In genomic region chr19:9309974-9310446, GRCh38 we compare ENCODE assay signal across 9 cellular contexts. TPM values are rescaled to one million over a fixed set of nuclear protein-coding genes. Genes with fewer than 3 reads are reported as not detected.
DNase-seq lines count a peak whose midpoint lies in the region; ATAC-seq, FAIRE-seq and TF ChIP-seq lines count a peak whose summit lies in the region.
"Had no signal": no experiment of that assay in that cellular context is flagged by ENCODE, and none has a peak within 500 bp of the region (broad histone marks: within the 10 kb centered on the region; RNA-seq: fewer than 3 reads in every experiment).

No MANE protein-coding gene starts in this region.

- in situ Hi-C loops in GM12878 (cut with MboI) (no loop called here), gastrocnemius medialis (cut with MboI; ENCODE audit: low sequenced_read_pairs in 4 of 4) (loop anchor here in 3 of 4 donors (25.0 kb wide), 1 partner anchor 477 kb away; no protein-coding TSS in a partner anchor)

- POLR2A ChIA-PET in GM12878 (lab: Charles Lee), result no interaction called here

- peak overlapping the region; percentile 51 for H3K4me2 ChIP-seq in OCI-LY3 (ENCODE audit: low read length)
- peak overlapping the region; percentile 83 for H3K4me2 ChIP-seq in GM12878 (ENCODE audit: control insufficient read depth, insufficient read depth)

- DNase-seq in ELR (ENCODE audit: low read depth) (peak; percentile 96), HuH-7 (ENCODE audit: low spot score) (peak; percentile 51), GM12878 (ENCODE audit: low read depth, low spot score) (no peak), iPS DF 4.7 (ENCODE audit: extremely low read depth, low spot score) (peak; percentile 64), gastrocnemius medialis (peak in 1 of 2 donors; percentile 63), SW480 (ENCODE audit: low spot score) (no peak)

- no peak for FAIRE-seq in GM12878 (lab: Jason Lieb, UNC)

- H3K27me3 ChIP-seq in OCI-LY3 (ENCODE audit: low read depth, low read length) (no peaks in the 10 kb centered on the region), GM12878 (replicated peaks in 1 of 2; ENCODE audit: control insufficient read depth in 2 of 2, insufficient read depth in 2 of 2, low read length in 1 of 2) (no peaks in the 10 kb centered on the region), gastrocnemius medialis (no peaks in the 10 kb centered on the region)

- H3K4me3 ChIP-seq in OCI-LY3 (ENCODE audit: low read length) (peak overlapping the region; percentile 83), GM12878 (peak overlapping the region; percentile 77), gastrocnemius medialis (peak overlapping the region; percentile 79 to 100 (median 83))

- no TSS peak for BruUV-seq in GM12878 (replicated peaks; lab: Mats Ljungman, UMichigan)

- 30% methylated on average over 9 of the region's 13 CpGs for WGBS in GM12878 (ENCODE audit: insufficient coverage, insufficient replicate concordance, low lambda C conversion rate, missing lambda C conversion rate)

- SMC1A ChIA-PET in GM12878 (lab: Charles Lee; ENCODE audit: uncharacterized antibody, unreplicated experiment), result interaction anchor here (1.7 kb wide), 1 partner anchor 14 kb away, joined by 4 read pairs; the partner anchor contains the start of gene ZNF559

- TF ChIP-seq EP300 in GM12878 (IDR thresholded peaks at IDR 0.05; ENCODE audit: borderline replicate concordance in 1 of 2, control insufficient read depth in 1 of 2, low read depth in 2 of 2, low read length in 2 of 2), result no peak

- peaks cover 9% of the 10 kb centered on the region; the same call in 1 of the 2 replicates for H3K9me3 ChIP-seq in OCI-LY3 (ENCODE audit: insufficient read depth, low read length)
- peaks cover 2% of the 10 kb centered on the region for H3K9me3 ChIP-seq in GM12878 (replicated peaks; ENCODE audit: control insufficient read depth, insufficient read depth, low read length)
- no peaks in the 10 kb centered on the region for H3K9me3 ChIP-seq in gastrocnemius medialis

- H3K27ac ChIP-seq in OCI-LY3 (ENCODE audit: low read length), result peak overlapping the region; percentile 74
- peak overlapping the region; percentile 88 for H3K27ac ChIP-seq in GM12878 (ENCODE audit: control insufficient read depth, insufficient read depth)
- peak overlapping the region; percentile 77 to 94 (median 85) for H3K27ac ChIP-seq in gastrocnemius medialis

- peaks cover 6% of the 10 kb centered on the region; the same call in 1 of the 2 replicates for H3K79me2 ChIP-seq in OCI-LY3 (ENCODE audit: low read length)
- H3K79me2 ChIP-seq in GM12878 (ENCODE audit: control insufficient read depth, insufficient read depth, low read length), result no peaks in the 10 kb centered on the region

- H3K4me1 ChIP-seq in OCI-LY3 (ENCODE audit: low read length) (peaks cover 10% of the 10 kb centered on the region), GM12878 (ENCODE audit: control insufficient read depth, insufficient read depth, low read length) (no peaks in the 10 kb centered on the region), gastrocnemius medialis (peaks cover 0 to 11% of the 10 kb centered on the region in 2 donors)

- H3K36me3 ChIP-seq in OCI-LY3 (replicated peaks; ENCODE audit: low read depth, low read length) (peaks cover 5% of the 10 kb centered on the region), GM12878 (ENCODE audit: control insufficient read depth in 2 of 2, insufficient read depth in 2 of 2, low read length in 1 of 2) (no peaks in the 10 kb centered on the region), gastrocnemius medialis (peaks cover 0 to 7% of the 10 kb centered on the region in 2 donors)

- peak; percentile 62 for ATAC-seq in GM21576 (IDR thresholded peaks at IDR 0.05; ENCODE audit: unreplicated experiment)
- peak; percentile 80 for ATAC-seq in GM12878
- peak; percentile 83 to 87 for ATAC-seq in gastrocnemius medialis

- H3K9ac ChIP-seq in OCI-LY3 (ENCODE audit: low read length) (peak overlapping the region; percentile 75), GM12878 (ENCODE audit: control insufficient read depth, insufficient read depth, low read length) (peak overlapping the region; percentile 90)

- peak overlapping the region; percentile 94 for H2AFZ ChIP-seq in OCI-LY3 (ENCODE audit: low read depth, low read length)
- peak overlapping the region; percentile 98 for H2AFZ ChIP-seq in GM12878 (ENCODE audit: control insufficient read depth, low read depth, low read length)

- TF ChIP-seq CTCF in OCI-LY3 (IDR thresholded peaks at IDR 0.05; ENCODE audit: low read depth, low read length), result no peak
- no peak for TF ChIP-seq CTCF in GM12878 (IDR thresholded peaks at IDR 0.05 in 2 of 3, conservative IDR thresholded peaks at IDR 0.05 in 1 of 3; ENCODE audit: control insufficient read depth in 2 of 3, extremely low read depth in 1 of 3, insufficient read depth in 1 of 3, low read depth in 3 of 3, low read length in 3 of 3)
- no peak for TF ChIP-seq CTCF in gastrocnemius medialis (IDR thresholded peaks at IDR 0.05 in 4 of 5, conservative IDR thresholded peaks at IDR 0.05 in 1 of 5)

- intact Hi-C loops in GM12878 (cut with micrococcal nuclease; ENCODE audit: unreplicated experiment) (loop anchor here (5.0 to 10.0 kb wide), 3 partner anchors 125 to 482 kb away; partner anchors contain the start of gene ZNF266), gastrocnemius medialis (cut with DNase I; ENCODE audit: low total_unique reads) (loop anchor here (2.0 to 10.0 kb wide), 3 partner anchors 15 to 485 kb away; partner anchors contain the start of genes ZNF317 and ZNF559)

- TF ChIP-seq POLR2A in GM12878 (IDR thresholded peaks at IDR 0.05; ENCODE audit: low read depth, low read length), result no peak
- no peak for TF ChIP-seq POLR2A in gastrocnemius medialis (IDR thresholded peaks at IDR 0.05)

- H4K20me1 ChIP-seq in OCI-LY3 (ENCODE audit: insufficient read depth, low read length) (no peaks in the 10 kb centered on the region), GM12878 (ENCODE audit: control insufficient read depth, insufficient read depth) (no peaks in the 10 kb centered on the region)

- TF ChIP-seq RAD21 in GM12878 (IDR thresholded peaks at IDR 0.05; ENCODE audit: insufficient read depth, low read depth, low read length), result no peak

- CTCF ChIA-PET in GM12878 (lab: Yijun Ruan, JAX), result interaction anchor here (0.8 to 1.3 kb wide), 6 partner anchors 13 to 486 kb away, joined by 3 to 6 read pairs (median 4); partner anchors contain the start of genes ZNF121 and ZNF559

- RAD21 ChIA-PET in GM12878 (lab: Charles Lee; ENCODE audit: unreplicated experiment), result interaction anchor here (0.9 kb wide), 1 partner anchor 275 kb away, joined by 3 read pairs; the partner anchor contains the start of gene ZNF121

RNA-seq across cellular contexts. Expression of gene ZNF699, which starts 0.4 kb away (rescaled TPM):
- 9.1 and 10.4 TPM in 2 replicates for total RNA-seq in GM12878 (2013; cell fraction: nucleolus; rRNA removed)
- total RNA-seq in GM12878 (2014; rRNA removed) (2.1 and 3.0 TPM in 2 replicates), GM12878 (2014; rRNA removed; fragmentation: Illumina TruSeq; extraction: Trizol) (2.6 and 2.9 TPM in 2 replicates), GM12878 (2021) (2.2 and 3.6 TPM in 2 replicates), gastrocnemius medialis (1 to 10 TPM in 3 of 4 donors, under 1 TPM in 1; 0.87 to 4.1 (median 1.8) TPM)
- 1.5 TPM for polyA plus RNA-seq in GM12878 (2011; ENCODE audit: low read depth)
- polyA plus RNA-seq in GM12878 (2011; rRNA removed) (2.4 and 3.9 TPM in 2 replicates), GM12878 (2014; fragmentation: Illumina TruSeq; extraction: Trizol) (1.7 and 2.4 TPM in 2 replicates), GM12878 (2014; fragmentation: Nextera tagmentation; extraction: Ambion mirVana) (under 1 TPM; 0.04 to 0.31 TPM), GM12878 (2014; rRNA removed) (1.5 and 1.7 TPM in 2 replicates), GM12878 (2016; fragmentation: Nextera tagmentation; extraction: Ambion mirVana) (1 to 10 TPM; 1.4 to 1.5 TPM)
- polyA plus RNA-seq in GM12878 (2011; cell fraction: cytosol; rRNA removed), result 1.7 and 2.1 TPM in 2 replicates
- 2.5 and 3.7 TPM in 2 replicates for polyA plus RNA-seq in GM12878 (2011; cell fraction: nucleus; rRNA removed)
- 1.7 and 2.1 TPM in 2 replicates for polyA plus RNA-seq in GM12878 (2012)
- polyA minus RNA-seq in GM12878 (2011; rRNA and poly(A)+ RNA removed), result 5.2 and 7.2 TPM in 2 replicates
- 2.4 and 3.7 TPM in 2 replicates for polyA minus RNA-seq in GM12878 (2011; cell fraction: cytosol; rRNA and poly(A)+ RNA removed)
- 4.6 and 5.4 TPM in 2 replicates for polyA minus RNA-seq in GM12878 (2011; cell fraction: nucleus; rRNA and poly(A)+ RNA removed)

RNA-seq across cellular contexts. Expression of gene ZNF559, which starts 14.0 kb away (rescaled TPM):
- 26.3 and 29.6 TPM in 2 replicates for total RNA-seq in GM12878 (2013; cell fraction: nucleolus; rRNA removed)
- total RNA-seq in GM12878 (2014; rRNA removed) (4.4 and 8.1 TPM in 2 replicates), GM12878 (2014; rRNA removed; fragmentation: Illumina TruSeq; extraction: Trizol) (10.4 and 12.4 TPM in 2 replicates), GM12878 (2021) (7.6 and 9.2 TPM in 2 replicates), gastrocnemius medialis (1 to 10 TPM; 1.4 to 3.8 (median 3.0) TPM)
- 11.0 TPM for polyA plus RNA-seq in GM12878 (2011; ENCODE audit: low read depth)
- polyA plus RNA-seq in GM12878 (2011; rRNA removed) (13.8 and 23.6 TPM in 2 replicates), GM12878 (2014; fragmentation: Illumina TruSeq; extraction: Trizol) (8.2 and 12.0 TPM in 2 replicates), GM12878 (2014; fragmentation: Nextera tagmentation; extraction: Ambion mirVana) (10 to 100 TPM in 1 of 2 experiments, 1 to 10 TPM in 1; 6.1 to 10.2 TPM), GM12878 (2014; rRNA removed) (6.2 and 8.2 TPM in 2 replicates), GM12878 (2016; fragmentation: Nextera tagmentation; extraction: Ambion mirVana) (10 to 100 TPM in 1 of 2 experiments, 1 to 10 TPM in 1; 9.4 to 12.2 TPM)
- 5.2 and 6.1 TPM in 2 replicates for polyA plus RNA-seq in GM12878 (2011; cell fraction: cytosol; rRNA removed)
- 13.3 and 19.1 TPM in 2 replicates for polyA plus RNA-seq in GM12878 (2011; cell fraction: nucleus; rRNA removed)
- 12.8 and 15.0 TPM in 2 replicates for polyA plus RNA-seq in GM12878 (2012)
- polyA minus RNA-seq in GM12878 (2011; rRNA and poly(A)+ RNA removed), result 10.5 and 12.3 TPM in 2 replicates
- 1.6 and 2.9 TPM in 2 replicates for polyA minus RNA-seq in GM12878 (2011; cell fraction: cytosol; rRNA and poly(A)+ RNA removed)
- polyA minus RNA-seq in GM12878 (2011; cell fraction: nucleus; rRNA and poly(A)+ RNA removed), result 4.2 and 4.7 TPM in 2 replicates

RNA-seq across cellular contexts. Expression of gene ZNF177, which starts 52.8 kb away (rescaled TPM):
- total RNA-seq in GM12878 (2013; cell fraction: nucleolus; rRNA removed), result 3.2 and 3.4 TPM in 2 replicates
- total RNA-seq in GM12878 (2014; rRNA removed) (0.17 and 0.33 TPM in 2 replicates), GM12878 (2014; rRNA removed; fragmentation: Illumina TruSeq; extraction: Trizol) (0.37 TPM in 1 of 2 replicates, not detected in the other), GM12878 (2021) (0.21 and 0.23 TPM in 2 replicates), gastrocnemius medialis (under 1 TPM; 0.19 to 0.56 (median 0.34) TPM)
- polyA plus RNA-seq in GM12878 (2011; ENCODE audit: low read depth), result 0.60 TPM
- polyA plus RNA-seq in GM12878 (2011; rRNA removed) (0.98 and 1.1 TPM in 2 replicates), GM12878 (2014; fragmentation: Illumina TruSeq; extraction: Trizol) (0.33 and 0.51 TPM in 2 replicates), GM12878 (2014; fragmentation: Nextera tagmentation; extraction: Ambion mirVana) (under 1 TPM; 0.05 to 0.24 TPM), GM12878 (2014; rRNA removed) (0.31 and 1.2 TPM in 2 replicates), GM12878 (2016; fragmentation: Nextera tagmentation; extraction: Ambion mirVana) (under 1 TPM; 0.54 to 0.69 TPM)
- polyA plus RNA-seq in GM12878 (2011; cell fraction: cytosol; rRNA removed), result 0.17 and 0.43 TPM in 2 replicates
- polyA plus RNA-seq in GM12878 (2011; cell fraction: nucleus; rRNA removed), result 1.2 and 1.9 TPM in 2 replicates
- polyA plus RNA-seq in GM12878 (2012), result 0.54 and 1.4 TPM in 2 replicates
- 0.41 and 0.66 TPM in 2 replicates for polyA minus RNA-seq in GM12878 (2011; rRNA and poly(A)+ RNA removed)
- not detected in 2 replicates for polyA minus RNA-seq in GM12878 (2011; cell fraction: cytosol; rRNA and poly(A)+ RNA removed)
- polyA minus RNA-seq in GM12878 (2011; cell fraction: nucleus; rRNA and poly(A)+ RNA removed), result 0.48 and 0.73 TPM in 2 replicates

RNA-seq across cellular contexts. Expression of gene OR7E24, which starts 59.3 kb away (rescaled TPM):
- not detected in 2 replicates for total RNA-seq in GM12878 (2013; cell fraction: nucleolus; rRNA removed)
- total RNA-seq in GM12878 (2014; rRNA removed) (not detected in 2 replicates), GM12878 (2014; rRNA removed; fragmentation: Illumina TruSeq; extraction: Trizol) (not detected in 2 replicates), GM12878 (2021) (not detected in 2 replicates), gastrocnemius medialis (not detected)
- polyA plus RNA-seq in GM12878 (2011; ENCODE audit: low read depth), result not detected
- polyA plus RNA-seq in GM12878 (2011; rRNA removed) (not detected in 2 replicates), GM12878 (2014; fragmentation: Illumina TruSeq; extraction: Trizol) (not detected in 2 replicates), GM12878 (2014; fragmentation: Nextera tagmentation; extraction: Ambion mirVana) (not detected), GM12878 (2014; rRNA removed) (not detected in 2 replicates), GM12878 (2016; fragmentation: Nextera tagmentation; extraction: Ambion mirVana) (not detected)
- not detected in 2 replicates for polyA plus RNA-seq in GM12878 (2011; cell fraction: cytosol; rRNA removed)
- not detected in 2 replicates for polyA plus RNA-seq in GM12878 (2011; cell fraction: nucleus; rRNA removed)
- not detected in 2 replicates for polyA plus RNA-seq in GM12878 (2012)
- polyA minus RNA-seq in GM12878 (2011; rRNA and poly(A)+ RNA removed), result not detected in 2 replicates
- polyA minus RNA-seq in GM12878 (2011; cell fraction: cytosol; rRNA and poly(A)+ RNA removed), result not detected in 2 replicates
- polyA minus RNA-seq in GM12878 (2011; cell fraction: nucleus; rRNA and poly(A)+ RNA removed), result not detected in 2 replicates
- total RNA-seq: myocyte had no signal

Comparison
In these comparisons a context has a peak if more than half of its experiments do, and no peak if none do; other contexts are left out.
1. DNase-seq: peak in ELR (single experiment), HuH-7 (single experiment) and iPS DF 4.7 (single experiment); none in GM12878 (single experiment) and SW480 (single experiment).
2. Peak in every context shown above with its lines, with median percentiles within 50 percentile points of each other: ATAC-seq, H3K27ac ChIP-seq and H3K4me3 ChIP-seq.